ENCODE assay signal across 8 cellular contexts in the genomic region with DNA sequence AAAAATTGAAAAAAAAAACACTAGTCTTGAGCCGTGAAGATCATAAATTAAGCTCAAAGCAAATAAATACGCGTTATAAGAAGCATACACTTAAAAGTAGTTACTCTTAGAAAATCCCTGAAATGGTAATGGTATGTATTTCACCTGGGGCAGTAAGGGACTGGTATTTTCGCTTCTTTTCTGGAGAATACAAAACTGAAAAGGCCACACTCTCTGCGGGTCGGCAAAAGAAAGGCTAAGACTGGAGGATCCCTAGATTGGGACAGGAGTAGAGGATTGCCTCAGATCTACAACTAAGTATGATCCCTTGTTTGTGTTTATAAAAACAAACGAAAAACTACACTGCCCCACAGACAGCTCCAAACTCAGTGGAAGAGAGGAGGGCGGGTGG.
DNase-seq lines count a peak whose midpoint lies in the region; ATAC-seq and TF ChIP-seq lines count a peak whose summit lies in the region.

No MANE protein-coding gene starts in this region.

- H3K36me3 ChIP-seq in SK-N-MC (ENCODE audit: insufficient read depth, low read length) = 0 out of 2 replicates have a peak, but pooled peaks cover 3% of the 10 kb centered on the region

- TF ChIP-seq CTCF in foreskin fibroblast (IDR thresholded peaks at IDR 0.05; ENCODE audit: low read depth, low read length) (no peak), retinal pigment epithelial cell (conservative IDR thresholded peaks at IDR 0.05; ENCODE audit: low read depth, low read length) (no peak)

- DNase-seq in SK-N-MC (ENCODE audit: low read depth, low spot score) = no peak
- no peak for DNase-seq in foreskin fibroblast
- DNase-seq in retinal pigment epithelial cell (ENCODE audit: low read depth) = no peak
- no peak for DNase-seq in NCI-H1436 (lab: John Stamatoyannopoulos, UW)
- no peak for DNase-seq in NCI-H146 treated with DMSO at 0.1 percent for 48 hours (lab: John Stamatoyannopoulos, UW; ENCODE audit: unreplicated experiment)
- no peak for DNase-seq in NCI-H446 treated with DMSO at 0.1 percent for 48 hours (lab: John Stamatoyannopoulos, UW)

- H3K9me3 ChIP-seq in SK-N-MC (ENCODE audit: low read depth, low read length) = no peaks in the 10 kb centered on the region

- H3K4me3 ChIP-seq in SK-N-MC (peak overlapping the region; percentile 92), foreskin fibroblast (ENCODE audit: low read depth in 1 of 2, low read length in 2 of 2) (peak overlapping the region; percentile 90 to 96), retinal pigment epithelial cell (ENCODE audit: low read length) (peak overlapping the region; percentile 92)

- peak overlapping the region; percentile 88 for H3K27ac ChIP-seq in SK-N-MC

- H3K9ac ChIP-seq in SK-N-MC (ENCODE audit: insufficient read length) = peak overlapping the region; percentile 96

- ATAC-seq in GM18517 (IDR thresholded peaks at IDR 0.05; ENCODE audit: unreplicated experiment) = peak; percentile 9
- ATAC-seq in GM18868 (IDR thresholded peaks at IDR 0.05; ENCODE audit: unreplicated experiment) = no peak
